Comparison of ENCODE assay signal across 8 cellular contexts in genomic region chr10:50512743-50513416, GRCh38.
A peak's percentile ranks its signal among the peaks of the same experiment; 100 is the strongest.
DNase-seq lines count a peak whose midpoint lies in the region; ATAC-seq and TF ChIP-seq lines count a peak whose summit lies in the region.

No MANE protein-coding gene starts in this region.

- ATAC-seq in GM18519 (IDR thresholded peaks at IDR 0.05; ENCODE audit: low FRiP score, unreplicated experiment) (peak; percentile 50), GM21515 (IDR thresholded peaks at IDR 0.05; ENCODE audit: unreplicated experiment) (peak; percentile 55), HG03520 (IDR thresholded peaks at IDR 0.05; ENCODE audit: unreplicated experiment) (peak; percentile 36)

- no peaks in the 10 kb centered on the region for H3K27me3 ChIP-seq in prostate gland (replicated peaks; ENCODE audit: insufficient read depth)

- peaks cover 32 to 47% of the 10 kb centered on the region in 2 donors for H3K4me1 Mint-ChIP-seq in immature natural killer cell

- peaks cover 6% of the 10 kb centered on the region for H3K4me1 ChIP-seq in prostate gland (replicated peaks)

- peak overlapping the region; percentile 64 to 80 (median 76) for H3K4me3 Mint-ChIP-seq in immature natural killer cell

- H3K36me3 ChIP-seq in prostate gland, result no peaks in the 10 kb centered on the region

- H3K36me3 Mint-ChIP-seq in immature natural killer cell, result peaks cover 3 to 17% (median 4%) of the 10 kb centered on the region in 3 donors

- no peak for TF ChIP-seq POLR2A in prostate gland (IDR thresholded peaks at IDR 0.05)

- H3K27ac ChIP-seq in prostate gland, result peak overlapping the region in 1 of 2 donors; percentile 4

- H3K9me3 ChIP-seq in prostate gland, result no peaks in the 10 kb centered on the region

- no peak for TF ChIP-seq CTCF in prostate gland (IDR thresholded peaks at IDR 0.05)

- H3K9me3 Mint-ChIP-seq in immature natural killer cell, result no peaks in the 10 kb centered on the region

- intact Hi-C loops in prostate gland (cut with DNase I), result no loop called here

- DNase-seq in immature natural killer cell (peak; percentile 55 to 60 (median 59)), NCI-H2196 treated with DMSO at 0.1 percent for 48 hours (lab: John Stamatoyannopoulos, UW; ENCODE audit: unreplicated experiment) (no peak), prostate gland (ENCODE audit: low spot score) (no peak), NCI-H510A treated with DMSO at 0.1 percent for 48 hours (lab: John Stamatoyannopoulos, UW) (no peak), NCI-H446 treated with DMSO at 0.1 percent for 48 hours (lab: John Stamatoyannopoulos, UW) (no peak)

- peak overlapping the region; percentile 65 to 93 (median 75) for H3K27ac Mint-ChIP-seq in immature natural killer cell

- H3K27me3 Mint-ChIP-seq in immature natural killer cell (ENCODE audit: low read depth in 3 of 3), result peaks cover 0 to 4% (median 1%) of the 10 kb centered on the region in 3 donors

- H3K4me3 ChIP-seq in prostate gland, result no peak overlapping the region

- 93% methylated on average over 3 of the region's 3 CpGs for WGBS in prostate gland

Comparison
In these comparisons a context has a peak if more than half of its experiments do, and no peak if none do; other contexts are left out.
1. DNase-seq: peak in immature natural killer cell (3 of 3); none in NCI-H2196 treated with DMSO at 0.1 percent for 48 hours (single experiment), prostate gland (single experiment), NCI-H510A treated with DMSO at 0.1 percent for 48 hours (single experiment) and NCI-H446 treated with DMSO at 0.1 percent for 48 hours (single experiment).
2. Peak in every context shown above with its lines, with median percentiles within 50 percentile points of each other: ATAC-seq.